Comparison of ENCODE assay signal across 8 cellular contexts in genomic region chr1:25503551-25504426, GRCh38.
DNase-seq lines count a peak whose midpoint lies in the region.

No MANE protein-coding gene starts in this region.

- peak; percentile 18 for DNase-seq in NCI-H1694 treated with DMSO at 0.1 percent for 48 hours (lab: John Stamatoyannopoulos, UW)
- no peak for DNase-seq in NCI-H1694 (lab: John Stamatoyannopoulos, UW)
- DNase-seq in NCI-H510A treated with DMSO at 0.1 percent for 48 hours (lab: John Stamatoyannopoulos, UW) = peak; percentile 43
- peak; percentile 60 for DNase-seq in activated T-helper 1 cell treated with Interleukin-2 at 50 U/mL for 16 hours (ENCODE audit: low read depth)
- peak; percentile 45 for DNase-seq in glomerular visceral epithelial cell (ENCODE audit: extremely low spot score)
- peak; percentile 64 for DNase-seq in stimulated activated CD4-positive, alpha-beta T cell treated with anti-CD3 and anti-CD28 coated beads, Interleukin-12 subunit alpha, Interleukin-12 subunit beta, amount 100 ng/mL, for 4 hours
- no peak for DNase-seq in DMS79 (lab: John Stamatoyannopoulos, UW)
- DNase-seq in superior temporal gyrus (ENCODE audit: extremely low spot score) = no peak

Comparison
In these comparisons a context has a peak if more than half of its experiments do, and no peak if none do; other contexts are left out.
1. DNase-seq: peak in NCI-H1694 treated with DMSO at 0.1 percent for 48 hours (single experiment), NCI-H510A treated with DMSO at 0.1 percent for 48 hours (single experiment), activated T-helper 1 cell treated with Interleukin-2 at 50 U/mL for 16 hours (single experiment), glomerular visceral epithelial cell (single experiment) and stimulated activated CD4-positive, alpha-beta T cell treated with anti-CD3 and anti-CD28 coated beads, Interleukin-12 subunit alpha, Interleukin-12 subunit beta, amount 100 ng/mL, for 4 hours (single experiment); none in NCI-H1694 (single experiment), DMS79 (single experiment) and superior temporal gyrus (single experiment).